ENCODE assay signal across 27 cellular contexts in the genomic region with DNA sequence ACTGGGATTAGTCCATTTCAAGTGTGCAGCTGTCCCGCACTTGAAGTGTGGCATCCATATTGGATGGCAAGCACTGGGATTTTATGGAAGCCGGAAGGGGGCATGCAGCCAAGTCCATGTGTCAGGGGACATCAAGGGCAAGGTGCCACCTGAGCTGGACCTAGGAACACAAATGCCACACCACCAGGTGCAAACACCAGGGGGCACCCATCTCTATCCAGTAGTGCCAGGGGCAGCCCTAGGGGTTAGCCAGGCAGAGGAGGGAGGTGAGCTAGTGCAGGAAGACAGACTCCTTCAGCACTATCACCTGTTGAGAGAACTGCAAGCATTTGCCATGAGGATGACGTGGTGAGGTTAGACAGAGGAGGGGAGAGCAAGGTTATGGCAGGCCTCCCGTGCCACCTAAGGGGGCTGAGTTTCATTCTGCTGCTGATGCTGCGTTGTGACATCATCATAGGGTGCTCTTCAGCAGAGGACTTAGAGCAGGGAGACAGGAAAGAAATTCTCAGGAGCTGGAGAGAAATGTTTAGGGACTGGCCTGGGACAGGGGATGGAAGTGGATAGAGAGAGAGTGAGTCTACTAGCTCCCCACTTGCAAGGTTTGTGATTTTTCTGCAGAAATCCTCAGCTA.
DNase-seq lines count a peak whose midpoint lies in the region; ATAC-seq and TF ChIP-seq lines count a peak whose summit lies in the region.
"Had no signal": no experiment of that assay in that cellular context is flagged by ENCODE, and none has a peak within 500 bp of the region (broad histone marks: within the 10 kb centered on the region; RNA-seq: fewer than 3 reads in every experiment).

No MANE protein-coding gene starts in this region.

- no peaks in the 10 kb centered on the region for H3K9me3 ChIP-seq in WERI-Rb-1 (ENCODE audit: severe bottlenecking)
- H3K9me3 ChIP-seq: BE2C, breast epithelium, left ventricle myocardium inferior, SK-N-SH, transverse colon had no signal

- DNase-seq in WERI-Rb-1 = no peak
- no peak for DNase-seq in neural crest cell (ENCODE audit: low read depth, low spot score)
- DNase-seq in SW 1271 (lab: John Stamatoyannopoulos, UW) = no peak
- no peak for DNase-seq in T-helper 9 cell
- DNase-seq in activated T-cell treated with anti-CD3 and anti-CD28 coated beads, Interleukin-2, amount 50 U/mL, for 72 hours = no peak
- no peak for DNase-seq in hypothalamus (lab: John Stamatoyannopoulos, UW)
- DNase-seq: activated CD4-positive, alpha-beta T cell treated with anti-CD3 and anti-CD28 coated beads for 48 hours; activated CD8-positive, alpha-beta memory T cell treated with anti-CD3 and anti-CD28 coated beads, Interleukin-2, amount 10 ng/mL, durations not matched to agents 7 days and 5 days; activated naive CD4-positive, alpha-beta T cell treated with anti-CD3 and anti-CD28 coated beads, Interleukin-2, amount 10 ng/mL, durations not matched to agents 7 days and 5 days; amniotic stem cell; BE2C; DMS79 treated with DMSO at 0.1 percent for 48 hours; effector memory CD4-positive, alpha-beta T cell; hippocampal formation; left ventricle myocardium inferior; midbrain; natural killer cell; NCI-H1436; NCI-H2107; SK-N-SH; T-helper 2 cell; transverse colon had no signal

- no peaks in the 10 kb centered on the region for H3K36me3 Mint-ChIP-seq in neural crest cell (ENCODE audit: low read depth)
- H3K36me3 Mint-ChIP-seq in activated T-cell treated with anti-CD3 and anti-CD28 coated beads, Interleukin-2, amount 50 U/mL, for 72 hours (ENCODE audit: insufficient read depth in 2 of 2) = no peaks in the 10 kb centered on the region
- H3K36me3 Mint-ChIP-seq: activated CD8-positive, alpha-beta memory T cell treated with anti-CD3 and anti-CD28 coated beads, Interleukin-2, amount 10 ng/mL, durations not matched to agents 7 days and 5 days; activated naive CD4-positive, alpha-beta T cell treated with anti-CD3 and anti-CD28 coated beads, Interleukin-2, amount 10 ng/mL, durations not matched to agents 7 days and 5 days; natural killer cell had no signal

- no peak overlapping the region for H3K27ac Mint-ChIP-seq in neural crest cell (ENCODE audit: unreplicated experiment)
- no peak overlapping the region for H3K27ac Mint-ChIP-seq in activated T-cell treated with anti-CD3 and anti-CD28 coated beads, Interleukin-2, amount 50 U/mL, for 72 hours
- H3K27ac Mint-ChIP-seq: activated CD8-positive, alpha-beta memory T cell treated with anti-CD3 and anti-CD28 coated beads, Interleukin-2, amount 10 ng/mL, durations not matched to agents 7 days and 5 days; activated naive CD4-positive, alpha-beta T cell treated with anti-CD3 and anti-CD28 coated beads, Interleukin-2, amount 10 ng/mL, durations not matched to agents 7 days and 5 days; activated T-helper 1 cell treated with anti-CD3 and anti-CD28 coated beads, Interleukin-12 subunit alpha, Interleukin-12 subunit beta, Interleukin-2, Interleukin-4 antibody, amounts not matched to agents 30 ng/mL and 10 ng/mL and 1 ng/mL, durations not matched to agents 14 hours and 24 hours and 36 hours; natural killer cell had no signal

- no peak overlapping the region for H3K4me3 ChIP-seq in WERI-Rb-1 (ENCODE audit: low read depth, low read length)
- H3K4me3 ChIP-seq: breast epithelium, left ventricle myocardium inferior, transverse colon had no signal

- no peaks in the 10 kb centered on the region for H3K36me3 ChIP-seq in WERI-Rb-1
- H3K36me3 ChIP-seq: BE2C, breast epithelium, left ventricle myocardium inferior, transverse colon had no signal

- H3K27me3 ChIP-seq in WERI-Rb-1 (ENCODE audit: insufficient read depth, low read depth, severe bottlenecking) = peaks cover 80% of the 10 kb centered on the region
- H3K27me3 ChIP-seq: BE2C, breast epithelium, transverse colon had no signal

- no peaks in the 10 kb centered on the region for H3K27me3 Mint-ChIP-seq in neural crest cell (ENCODE audit: low read depth)
- no peaks in the 10 kb centered on the region for H3K27me3 Mint-ChIP-seq in activated T-cell treated with anti-CD3 and anti-CD28 coated beads, Interleukin-2, amount 50 U/mL, for 72 hours (ENCODE audit: low read depth)
- H3K27me3 Mint-ChIP-seq: activated CD8-positive, alpha-beta memory T cell treated with anti-CD3 and anti-CD28 coated beads, Interleukin-2, amount 10 ng/mL, durations not matched to agents 7 days and 5 days; activated naive CD4-positive, alpha-beta T cell treated with anti-CD3 and anti-CD28 coated beads, Interleukin-2, amount 10 ng/mL, durations not matched to agents 7 days and 5 days had no signal

- no peaks in the 10 kb centered on the region for H3K9me3 Mint-ChIP-seq in neural crest cell
- H3K9me3 Mint-ChIP-seq in activated T-cell treated with anti-CD3 and anti-CD28 coated beads, Interleukin-2, amount 50 U/mL, for 72 hours = peaks cover 0 to 1% of the 10 kb centered on the region in 2 donors
- H3K9me3 Mint-ChIP-seq: activated T-helper 1 cell treated with anti-CD3 and anti-CD28 coated beads, Interleukin-12 subunit alpha, Interleukin-12 subunit beta, Interleukin-2, Interleukin-4 antibody, amounts not matched to agents 30 ng/mL and 10 ng/mL and 1 ng/mL, durations not matched to agents 14 hours and 24 hours and 36 hours; natural killer cell had no signal

- H3K4me1 Mint-ChIP-seq in neural crest cell = no peaks in the 10 kb centered on the region
- no peaks in the 10 kb centered on the region for H3K4me1 Mint-ChIP-seq in activated T-cell treated with anti-CD3 and anti-CD28 coated beads, Interleukin-2, amount 50 U/mL, for 72 hours (ENCODE audit: low read depth)
- H3K4me1 Mint-ChIP-seq: activated CD8-positive, alpha-beta memory T cell treated with anti-CD3 and anti-CD28 coated beads, Interleukin-2, amount 10 ng/mL, durations not matched to agents 7 days and 5 days; activated naive CD4-positive, alpha-beta T cell treated with anti-CD3 and anti-CD28 coated beads, Interleukin-2, amount 10 ng/mL, durations not matched to agents 7 days and 5 days; natural killer cell had no signal

- H3K27ac ChIP-seq in C4-2B (no peak overlapping the region), WERI-Rb-1 (no peak overlapping the region)
- H3K27ac ChIP-seq: breast epithelium, left ventricle myocardium inferior, transverse colon had no signal

- TF ChIP-seq CTCF in C4-2B (conservative IDR thresholded peaks at IDR 0.05) = peak; percentile 20
- 0 out of 2 replicates have a peak, but pooled peaks have one; percentile 15 for TF ChIP-seq CTCF in GM12874 (IDR thresholded peaks at IDR 0.05; ENCODE audit: insufficient read depth, low read depth, low read length)
- 0 out of 2 replicates have a peak, but pooled peaks have one; percentile 12 for TF ChIP-seq CTCF in WERI-Rb-1 (IDR thresholded peaks at IDR 0.05; ENCODE audit: low read depth, low read length)
- TF ChIP-seq CTCF in neural crest cell (conservative IDR thresholded peaks at IDR 0.05) = peak; percentile 20

- no peak overlapping the region for H3K4me3 Mint-ChIP-seq in neural crest cell
- H3K4me3 Mint-ChIP-seq in activated T-cell treated with anti-CD3 and anti-CD28 coated beads, Interleukin-2, amount 50 U/mL, for 72 hours = no peak overlapping the region
- H3K4me3 Mint-ChIP-seq: activated CD8-positive, alpha-beta memory T cell treated with anti-CD3 and anti-CD28 coated beads, Interleukin-2, amount 10 ng/mL, durations not matched to agents 7 days and 5 days; activated naive CD4-positive, alpha-beta T cell treated with anti-CD3 and anti-CD28 coated beads, Interleukin-2, amount 10 ng/mL, durations not matched to agents 7 days and 5 days; activated T-helper 1 cell treated with anti-CD3 and anti-CD28 coated beads, Interleukin-12 subunit alpha, Interleukin-12 subunit beta, Interleukin-2, Interleukin-4 antibody, amounts not matched to agents 30 ng/mL and 10 ng/mL and 1 ng/mL, durations not matched to agents 14 hours and 24 hours and 36 hours; natural killer cell had no signal

- ATAC-seq in activated T-cell treated with anti-CD3 and anti-CD28 coated beads, Interleukin-2, amount 50 U/mL, for 72 hours (replicated peaks in 1 of 2) = no peak
- ATAC-seq: activated CD8-positive, alpha-beta memory T cell treated with anti-CD3 and anti-CD28 coated beads, Interleukin-2, amount 10 ng/mL, durations not matched to agents 7 days and 5 days; esophagus mucosa; natural killer cell had no signal
